Comparison of ENCODE assay signal across 8 cellular contexts in the genomic region with DNA sequence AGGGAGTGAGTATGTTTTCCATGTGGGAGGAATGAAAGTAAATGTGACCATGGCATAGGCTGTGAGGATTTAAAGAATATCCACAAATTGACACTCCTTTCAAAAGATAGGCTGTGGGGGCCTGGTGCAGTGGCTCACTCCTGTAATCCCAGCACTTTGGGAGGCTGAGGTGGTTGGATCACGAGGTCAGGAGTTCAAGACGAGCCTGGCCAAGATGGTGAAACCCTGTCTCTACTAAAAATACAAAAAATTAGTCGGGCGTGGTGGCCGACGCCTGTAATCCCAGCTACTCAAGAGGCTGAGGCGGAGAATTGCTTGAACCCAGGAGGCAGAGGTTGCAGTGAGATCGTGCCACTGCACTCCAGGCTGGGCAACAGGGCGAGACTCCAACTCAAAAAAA. TPM values are rescaled to one million over a fixed set of nuclear protein-coding genes. Genes with fewer than 3 reads are reported as not detected.
A peak's percentile ranks its signal among the peaks of the same experiment; 100 is the strongest.
DNase-seq lines count a peak whose midpoint lies in the region; ATAC-seq, FAIRE-seq and TF ChIP-seq lines count a peak whose summit lies in the region.
"Not testable (repeated sequence)": the region's sequence is repeated elsewhere in the genome, so short reads cannot be mapped to it uniquely, and the experiment has no call there.

No MANE protein-coding gene starts in this region.

- H3K9me1 ChIP-seq in K562 (ENCODE audit: control insufficient read depth, insufficient read depth, low read length) = not testable (repeated sequence)

- TF ChIP-seq RAD21 in K562 (CRISPR knock-in tag; conservative IDR thresholded peaks at IDR 0.05 in 1 of 2, IDR thresholded peaks at IDR 0.05 in 1 of 2) = not testable (repeated sequence)

- not testable (repeated sequence) for H3K9me2 ChIP-seq in PC-9 (ENCODE audit: insufficient read depth)

- not testable (repeated sequence) for TF ChIP-seq CTCF in PC-9 (conservative IDR thresholded peaks at IDR 0.05); K562 (IDR thresholded peaks at IDR 0.05 in 2 of 3, conservative IDR thresholded peaks at IDR 0.05 in 1 of 3; ENCODE audit: insufficient read depth in 2 of 3, low read depth in 1 of 3, low read length in 3 of 3); esophagus squamous epithelium (IDR thresholded peaks at IDR 0.05); gastrocnemius medialis (IDR thresholded peaks at IDR 0.05 in 4 of 5, conservative IDR thresholded peaks at IDR 0.05 in 1 of 5); thoracic aorta (IDR thresholded peaks at IDR 0.05)

- not testable (repeated sequence) for ATAC-seq in K562; right cardiac atrium; gastrocnemius medialis; thoracic aorta (ENCODE audit: insufficient number of reproducible peaks, low FRiP score, low read depth)

- H3K9ac ChIP-seq in K562 (ENCODE audit: insufficient read depth in 1 of 2, low read depth in 2 of 2, low read length in 2 of 2) (0 out of 4 replicates have a peak overlapping the region, but pooled peaks of 1 of the 2 experiments have one; percentile 3), mucosa of stomach (ENCODE audit: low read length) (peak overlapping the region; percentile 8)

- TF ChIP-seq POLR2A in K562 (conservative IDR thresholded peaks at IDR 0.05); esophagus squamous epithelium (IDR thresholded peaks at IDR 0.05); gastrocnemius medialis (IDR thresholded peaks at IDR 0.05): not testable (repeated sequence)

- TF ChIP-seq EP300 in K562 (IDR thresholded peaks at IDR 0.05; ENCODE audit: low read length) = not testable (repeated sequence)

- H3K9me3 ChIP-seq in PC-9 (ENCODE audit: insufficient read depth, low read depth); K562 (replicated peaks; ENCODE audit: control insufficient read depth, insufficient read depth, low read depth, low read length); esophagus squamous epithelium; right cardiac atrium (ENCODE audit: control insufficient read depth, low read length); mucosa of stomach (ENCODE audit: control insufficient read depth, low read length); gastrocnemius medialis; thoracic aorta: not testable (repeated sequence)

- peak overlapping the region; percentile 80 for H2AFZ ChIP-seq in ACC112 (ENCODE audit: low read length, unreplicated experiment)
- not testable (repeated sequence) for H2AFZ ChIP-seq in PC-9
- H2AFZ ChIP-seq in K562 (ENCODE audit: low read depth, low read length) = peak overlapping the region; percentile 2; the same call in 1 of the 2 replicates

- H3K4me1 ChIP-seq in ACC112 (ENCODE audit: control insufficient read depth, insufficient read depth, low read length, unreplicated experiment) = peaks cover 18% of the 10 kb centered on the region
- peaks cover 27% of the 10 kb centered on the region for H3K4me1 ChIP-seq in PC-9 (replicated peaks; ENCODE audit: insufficient read depth)
- H3K4me1 ChIP-seq in K562 (replicated peaks in 1 of 2; ENCODE audit: control insufficient read depth in 2 of 2, insufficient read depth in 2 of 2, low read length in 2 of 2) = peaks cover 18 to 20% of the 10 kb centered on the region in 2 experiments
- H3K4me1 ChIP-seq in esophagus squamous epithelium = peaks cover 29 to 88% (median 53%) of the 10 kb centered on the region in 3 donors
- not testable (repeated sequence) for H3K4me1 ChIP-seq in right cardiac atrium (ENCODE audit: control insufficient read depth, insufficient read depth, low read length)
- H3K4me1 ChIP-seq in mucosa of stomach (ENCODE audit: control insufficient read depth, insufficient read depth, low read length) = peaks cover 38% of the 10 kb centered on the region
- peaks cover 5 to 13% of the 10 kb centered on the region in 2 donors for H3K4me1 ChIP-seq in gastrocnemius medialis
- peaks cover 11 to 15% of the 10 kb centered on the region in 2 donors for H3K4me1 ChIP-seq in thoracic aorta (ENCODE audit: control insufficient read depth in 1 of 2, low read depth in 2 of 2)

- H3K36me3 ChIP-seq in ACC112 (ENCODE audit: insufficient read depth, low read length); PC-9 (ENCODE audit: low read depth); K562 (ENCODE audit: control insufficient read depth, insufficient read depth, low read length); esophagus squamous epithelium; mucosa of stomach (ENCODE audit: control insufficient read depth, insufficient read depth, low read length); gastrocnemius medialis; thoracic aorta: not testable (repeated sequence)

- 61% methylated on average over 6 of the region's 9 CpGs for WGBS in K562 (ENCODE audit: insufficient coverage, low coverage, missing lambda C conversion rate)
- WGBS in esophagus squamous epithelium, 2 donors = 49 to 72% methylated on average over 8 to 9 of the region's 9 CpGs
- 87% methylated on average over 9 of the region's 9 CpGs for WGBS in right cardiac atrium

- TSS peak; percentile 42 for BruUV-seq in PC-9 (replicated peaks; lab: Mats Ljungman, UMichigan)
- not testable (repeated sequence) for BruUV-seq in K562 (replicated peaks; lab: Mats Ljungman, UMichigan)

- not testable (repeated sequence) for H3K4me3 ChIP-seq in ACC112 (ENCODE audit: low read depth, low read length); PC-9; K562; esophagus squamous epithelium; right cardiac atrium (ENCODE audit: low read length); mucosa of stomach (ENCODE audit: low read length); gastrocnemius medialis; thoracic aorta

- not testable (repeated sequence) for H3K79me2 ChIP-seq in ACC112 (ENCODE audit: control insufficient read depth, insufficient read depth, low read length, unreplicated experiment); PC-9 (ENCODE audit: low read depth); K562 (ENCODE audit: control insufficient read depth, insufficient read depth, low read length)

- CTCF ChIA-PET in PC-9 (lab: Charles Lee) = interaction anchor here (0.5 kb wide), 1 partner anchor 34 kb away, joined by 9 read pairs; no protein-coding TSS in a partner anchor
- CTCF ChIA-PET in K562 (lab: Yijun Ruan, JAX; ENCODE audit: low intra/inter-chr PET ratio) = not testable (repeated sequence)

- not testable (repeated sequence) for H3K27me3 ChIP-seq in ACC112 (ENCODE audit: insufficient read depth, low read length); PC-9 (ENCODE audit: insufficient read depth, low read depth); K562 (ENCODE audit: control insufficient read depth in 2 of 2, insufficient read depth in 2 of 2, low read length in 2 of 2); esophagus squamous epithelium; right cardiac atrium (ENCODE audit: control insufficient read depth, insufficient read depth); mucosa of stomach (ENCODE audit: control insufficient read depth, insufficient read depth, low read length); gastrocnemius medialis; thoracic aorta (replicated peaks; ENCODE audit: insufficient read depth)

- H4K20me1 ChIP-seq in PC-9 (ENCODE audit: insufficient read depth); K562 (replicated peaks; ENCODE audit: control insufficient read depth, insufficient read depth, low read length): not testable (repeated sequence)

- not testable (repeated sequence) for FAIRE-seq in K562 (lab: Jason Lieb, UNC)

- H3K4me2 ChIP-seq in PC-9 = peak overlapping the region; percentile 33; the same call in 1 of the 2 replicates
- H3K4me2 ChIP-seq in K562 (ENCODE audit: insufficient read depth, low read length) = not testable (repeated sequence)

- not testable (repeated sequence) for DNase-seq in PC-9; K562 (ENCODE audit: extremely low read depth in 1 of 4, low spot score in 3 of 4); esophagus squamous epithelium (lab: John Stamatoyannopoulos, UW); right cardiac atrium; gastrocnemius medialis; thoracic aorta (ENCODE audit: low spot score)

- in situ Hi-C loops in K562 (cut with MboI); gastrocnemius medialis (cut with MboI; ENCODE audit: low sequenced_read_pairs in 4 of 4): not testable (repeated sequence)

- intact Hi-C loops in PC-9 (cut with micrococcal nuclease; ENCODE audit: unreplicated experiment); K562 (cut with micrococcal nuclease); esophagus squamous epithelium (cut with DNase I); right cardiac atrium (cut with DNase I); gastrocnemius medialis (cut with DNase I; ENCODE audit: low total_unique reads): not testable (repeated sequence)

- H3F3A ChIP-seq in PC-9 (ENCODE audit: insufficient read depth, low read depth) = not testable (repeated sequence)

- H3K27ac ChIP-seq in ACC112 (ENCODE audit: low read depth, low read length) (peak overlapping the region; percentile 7; the same call in 1 of the 2 replicates), PC-9 (peak overlapping the region; percentile 26; the same call in 1 of the 2 replicates), esophagus squamous epithelium (peak overlapping the region; percentile 83 to 100 (median 97)), right cardiac atrium (ENCODE audit: low read length) (peak overlapping the region; percentile 77), gastrocnemius medialis (peak overlapping the region; percentile 12 to 52 (median 43)), thoracic aorta (peak overlapping the region; percentile 54 to 69)
- not testable (repeated sequence) for H3K27ac ChIP-seq in K562 (ENCODE audit: extremely low read depth, low read depth, low read length)

- POLR2A ChIA-PET in PC-9 (lab: Charles Lee; ENCODE audit: unreplicated experiment) (interaction anchor here (0.6 to 0.7 kb wide), 3 partner anchors 7 to 662 kb away, joined by 3 to 16 read pairs (median 3); a partner anchor contains a TSS), K562 (lab: Yijun Ruan, JAX) (interaction anchor here (1.4 to 8.9 kb wide), 4 partner anchors 8 to 30 kb away, joined by 4 to 74 read pairs (median 5); no protein-coding TSS in a partner anchor)

RNA-seq across cellular contexts. Expression of a gene that starts 7.4 kb away (rescaled TPM):
- total RNA-seq in PC-9 (2021) = 241 and 243 TPM in 2 replicates
- 126 and 193 TPM in 2 replicates for total RNA-seq in K562 (2011; cell fraction: chromatin; rRNA removed; ENCODE audit: low replicate concordance)
- 95.3 and 108 TPM in 2 replicates for total RNA-seq in K562 (2011; cell fraction: nucleolus; rRNA removed)
- 134 and 160 TPM in 2 replicates for total RNA-seq in K562 (2011; cell fraction: nucleoplasm; rRNA removed)
- total RNA-seq in K562 (2014; rRNA removed) = 188 and 201 TPM in 2 replicates
- 450 and 500 TPM in 2 replicates for total RNA-seq in K562 (2014; rRNA removed; fragmentation: Illumina TruSeq; extraction: Trizol)
- 331 and 336 TPM in 2 replicates for total RNA-seq in K562 (2015; rRNA removed; fragmentation: Illumina TruSeq; extraction: Trizol)
- total RNA-seq in K562 (2021) = 398 and 422 TPM in 2 replicates
- 139 and 166 TPM in 2 replicates for polyA plus RNA-seq in K562 (2011; rRNA removed)
- polyA plus RNA-seq in K562 (2011; cell fraction: cytosol; rRNA removed) = 67.4 and 154 TPM in 2 replicates
- 117 and 202 TPM in 2 replicates for polyA plus RNA-seq in K562 (2011; cell fraction: nucleus; rRNA removed)
- 354 and 375 TPM in 2 replicates for polyA plus RNA-seq in K562 (2012)
- 379 and 424 TPM in 2 replicates for polyA plus RNA-seq in K562 (2014; fragmentation: Illumina TruSeq; extraction: Trizol)
- 100 to 1,000 TPM; 208 to 250 TPM for polyA plus RNA-seq in K562 (2014; fragmentation: Nextera tagmentation; extraction: Ambion mirVana)
- polyA plus RNA-seq in K562 (2014; rRNA removed) = 198 and 219 TPM in 2 replicates
- polyA minus RNA-seq in K562 (2011; rRNA and poly(A)+ RNA removed) = 177 and 198 TPM in 2 replicates
- 116 and 122 TPM in 2 replicates for polyA minus RNA-seq in K562 (2011; cell fraction: cytosol; rRNA and poly(A)+ RNA removed)
- polyA minus RNA-seq in K562 (2011; cell fraction: nucleus; rRNA and poly(A)+ RNA removed) = 47.5 and 87.7 TPM in 2 replicates
- 100 to 1,000 TPM; 219 to 319 (median 285) TPM for total RNA-seq in esophagus squamous epithelium
- total RNA-seq in right cardiac atrium = 100 to 1,000 TPM; 362 to 389 (median 368) TPM
- 429 TPM for polyA plus RNA-seq in right cardiac atrium
- total RNA-seq in gastrocnemius medialis = 100 to 1,000 TPM; 255 to 442 (median 268) TPM
- total RNA-seq in thoracic aorta = 10 to 100 TPM; 93.3 to 98.0 TPM

RNA-seq across cellular contexts. Expression of a gene that starts 32.5 kb away (rescaled TPM):
- total RNA-seq in PC-9 (2021) (20.5 and 25.1 TPM in 2 replicates), K562 (2014; rRNA removed) (112 and 115 TPM in 2 replicates), K562 (2014; rRNA removed; fragmentation: Illumina TruSeq; extraction: Trizol) (3.2 and 5.0 TPM in 2 replicates), K562 (2015; rRNA removed; fragmentation: Illumina TruSeq; extraction: Trizol) (18.5 and 21.3 TPM in 2 replicates), K562 (2021) (79.9 and 82.9 TPM in 2 replicates), esophagus squamous epithelium (100 to 1,000 TPM in 3 of 4 donors, 10 to 100 TPM in 1; 87.8 to 139 (median 111) TPM), right cardiac atrium (10 to 100 TPM; 17.3 to 24.3 (median 20.0) TPM), gastrocnemius medialis (10 to 100 TPM; 15.6 to 64.4 (median 34.9) TPM), thoracic aorta (10 to 100 TPM; 19.0 to 35.6 TPM)
- 9.9 and 40.2 TPM in 2 replicates for total RNA-seq in K562 (2011; cell fraction: chromatin; rRNA removed; ENCODE audit: low replicate concordance)
- total RNA-seq in K562 (2011; cell fraction: nucleolus; rRNA removed) = 75.5 and 100 TPM in 2 replicates
- total RNA-seq in K562 (2011; cell fraction: nucleoplasm; rRNA removed) = 30.5 and 32.2 TPM in 2 replicates
- polyA plus RNA-seq in K562 (2011; rRNA removed) (13.7 and 19.5 TPM in 2 replicates), K562 (2014; fragmentation: Illumina TruSeq; extraction: Trizol) (4.0 and 11.3 TPM in 2 replicates), K562 (2014; fragmentation: Nextera tagmentation; extraction: Ambion mirVana) (1 to 10 TPM in 1 of 2 experiments, under 1 TPM in 1; 0.41 to 1.4 TPM), K562 (2014; rRNA removed) (89.4 and 98.3 TPM in 2 replicates), right cardiac atrium (44.1 TPM)
- 22.6 and 106 TPM in 2 replicates for polyA plus RNA-seq in K562 (2011; cell fraction: cytosol; rRNA removed)
- polyA plus RNA-seq in K562 (2011; cell fraction: nucleus; rRNA removed) = 73.7 and 157 TPM in 2 replicates
- polyA plus RNA-seq in K562 (2012) = 39.2 and 59.3 TPM in 2 replicates
- 1.0 and 2.8 TPM in 2 replicates for polyA minus RNA-seq in K562 (2011; rRNA and poly(A)+ RNA removed)
- polyA minus RNA-seq in K562 (2011; cell fraction: cytosol; rRNA and poly(A)+ RNA removed) = 9.5 and 13.7 TPM in 2 replicates
- polyA minus RNA-seq in K562 (2011; cell fraction: nucleus; rRNA and poly(A)+ RNA removed) = 17.2 and 17.6 TPM in 2 replicates
